Comparison of ENCODE assay signal across 11 cellular contexts in the genomic region with DNA sequence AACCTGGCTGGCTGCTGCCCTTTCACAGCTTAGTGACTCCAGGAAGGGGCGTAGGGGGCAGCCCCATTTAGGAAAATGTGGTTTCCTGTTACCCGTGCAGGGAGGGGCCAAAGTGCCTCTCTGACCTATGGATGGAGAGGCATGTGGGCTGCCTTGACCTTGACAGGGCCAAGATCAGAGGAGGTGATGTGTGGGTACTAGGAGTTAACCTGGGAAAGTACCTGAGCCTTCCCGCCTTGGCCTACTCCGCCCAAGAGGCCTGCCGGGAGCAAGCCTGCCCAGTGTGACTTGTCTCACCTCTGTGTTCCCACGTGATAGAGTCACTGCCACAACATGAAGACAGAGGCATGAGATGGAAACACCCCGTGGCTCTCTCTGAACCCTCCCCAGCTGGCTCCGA. TPM values are rescaled to one million over a fixed set of nuclear protein-coding genes. Genes with fewer than 3 reads are reported as not detected.
DNase-seq lines count a peak whose midpoint lies in the region; ATAC-seq, FAIRE-seq and TF ChIP-seq lines count a peak whose summit lies in the region.
"Had no signal": no experiment of that assay in that cellular context is flagged by ENCODE, and none has a peak within 500 bp of the region (broad histone marks: within the 10 kb centered on the region; RNA-seq: fewer than 3 reads in every experiment).

No MANE protein-coding gene starts in this region.

- intact Hi-C loops in naive thymus-derived CD4-positive, alpha-beta T cell (cut with micrococcal nuclease), result no loop called here
- intact Hi-C loops in prostate gland (cut with DNase I), result loop anchor here (5.0 kb wide), 1 partner anchor 76 kb away; no protein-coding TSS in a partner anchor

- POLR2A ChIA-PET in naive thymus-derived CD4-positive, alpha-beta T cell (lab: Charles Lee), result no interaction called here

- TF ChIP-seq POLR2A in GM12892 (IDR thresholded peaks at IDR 0.05; ENCODE audit: low read depth, low read length), result no peak
- no peak for TF ChIP-seq POLR2A in prostate gland (IDR thresholded peaks at IDR 0.05)

- TF ChIP-seq CTCF in GM13977 (IDR thresholded peaks at IDR 0.05; ENCODE audit: extremely low read depth, insufficient read depth, missing control alignments), result no peak
- TF ChIP-seq CTCF in prostate gland (IDR thresholded peaks at IDR 0.05), result no peak

- H3K27me3 ChIP-seq in naive thymus-derived CD4-positive, alpha-beta T cell (ENCODE audit: control insufficient read depth in 2 of 2, insufficient read depth in 2 of 2, low read length in 2 of 2), result no peaks in the 10 kb centered on the region
- peaks cover 12% of the 10 kb centered on the region for H3K27me3 ChIP-seq in prostate gland (replicated peaks; ENCODE audit: insufficient read depth)

- no peak overlapping the region for H3K27ac ChIP-seq in naive thymus-derived CD4-positive, alpha-beta T cell (ENCODE audit: low read depth, low read length)
- H3K27ac ChIP-seq in prostate gland, result no peak overlapping the region

- 76% methylated on average over 8 of the region's 8 CpGs for WGBS in prostate gland

- H3K9me3 ChIP-seq in naive thymus-derived CD4-positive, alpha-beta T cell (ENCODE audit: control insufficient read depth in 2 of 3, low read length in 3 of 3), result no peaks in the 10 kb centered on the region
- H3K9me3 ChIP-seq in prostate gland, result no peaks in the 10 kb centered on the region

- H3K9me3 Mint-ChIP-seq in T-helper 1 cell treated with Interleukin-12 subunit alpha and Interleukin-12 subunit beta and Interleukin-4 antibody, amounts not matched to agents 30 μg/mL and 1 μg/mL, for 36 hours, result no peaks in the 10 kb centered on the region
- no peaks in the 10 kb centered on the region for H3K9me3 Mint-ChIP-seq in activated T-cell treated with anti-CD3 and anti-CD28 coated beads, Interleukin-2, amount 50 U/mL, for 72 hours
- peaks cover 0 to 2% (median 0%) of the 10 kb centered on the region in 11 donors for H3K9me3 Mint-ChIP-seq in naive thymus-derived CD4-positive, alpha-beta T cell
- H3K9me3 Mint-ChIP-seq: T-cell had no signal

- no peak for FAIRE-seq in GM12892 (lab: Jason Lieb, UNC)

- peak overlapping the region; percentile 63 for H3K27ac Mint-ChIP-seq in T-helper 1 cell treated with Interleukin-12 subunit alpha and Interleukin-12 subunit beta and Interleukin-4 antibody, amounts not matched to agents 30 μg/mL and 1 μg/mL, for 36 hours
- no peak overlapping the region for H3K27ac Mint-ChIP-seq in activated T-cell treated with anti-CD3 and anti-CD28 coated beads, Interleukin-2, amount 50 U/mL, for 72 hours
- H3K27ac Mint-ChIP-seq in naive thymus-derived CD4-positive, alpha-beta T cell, result peak overlapping the region in 1 of 9 donors; percentile 60
- H3K27ac Mint-ChIP-seq: T-cell had no signal

- no peak overlapping the region for H3K4me3 Mint-ChIP-seq in T-helper 1 cell treated with Interleukin-12 subunit alpha and Interleukin-12 subunit beta and Interleukin-4 antibody, amounts not matched to agents 30 μg/mL and 1 μg/mL, for 36 hours
- peak overlapping the region in 1 of 2 donors; percentile 50 for H3K4me3 Mint-ChIP-seq in activated T-cell treated with anti-CD3 and anti-CD28 coated beads, Interleukin-2, amount 50 U/mL, for 72 hours
- no peak overlapping the region for H3K4me3 Mint-ChIP-seq in naive thymus-derived CD4-positive, alpha-beta T cell
- H3K4me3 Mint-ChIP-seq: T-cell had no signal

- in situ Hi-C loops in GM13977 (cut with MboI; ENCODE audit: low pct_unique_long_range_greater_than_20kb, low sequenced_read_pairs, unreplicated experiment), result no loop called here

- H3K4me1 Mint-ChIP-seq in T-helper 1 cell treated with Interleukin-12 subunit alpha and Interleukin-12 subunit beta and Interleukin-4 antibody, amounts not matched to agents 30 μg/mL and 1 μg/mL, for 36 hours (ENCODE audit: low read depth), result peaks cover 25% of the 10 kb centered on the region
- H3K4me1 Mint-ChIP-seq in activated T-cell treated with anti-CD3 and anti-CD28 coated beads, Interleukin-2, amount 50 U/mL, for 72 hours (ENCODE audit: low read depth), result peaks cover 32% of the 10 kb centered on the region
- H3K4me1 Mint-ChIP-seq in naive thymus-derived CD4-positive, alpha-beta T cell, result peaks cover 9 to 24% (median 15%) of the 10 kb centered on the region in 7 donors

- DNase-seq in T-helper 1 cell (no peak), GM13977 (ENCODE audit: low spot score) (peak; percentile 77), left lobe of liver (ENCODE audit: low spot score) (no peak), GM12892 (ENCODE audit: insufficient read length) (no peak), prostate gland (ENCODE audit: low spot score) (no peak)
- DNase-seq in activated T-cell treated with anti-CD3 and anti-CD28 coated beads, Interleukin-2, amount 50 U/mL, for 72 hours, result peak; percentile 26 to 27
- peak in 1 of 9 donors; percentile 54 for DNase-seq in naive thymus-derived CD4-positive, alpha-beta T cell
- DNase-seq: NCI-H1694 had no signal

- H3K36me3 ChIP-seq in naive thymus-derived CD4-positive, alpha-beta T cell (ENCODE audit: control insufficient read depth in 2 of 3, insufficient read depth in 3 of 3, low read length in 3 of 3), result no peaks in the 10 kb centered on the region
- no peaks in the 10 kb centered on the region for H3K36me3 ChIP-seq in prostate gland

- H3K4me3 ChIP-seq in naive thymus-derived CD4-positive, alpha-beta T cell (ENCODE audit: low read length), result no peak overlapping the region
- H3K4me3 ChIP-seq in prostate gland, result no peak overlapping the region
- H3K4me3 ChIP-seq: lung had no signal

- no peaks in the 10 kb centered on the region for H3K4me1 ChIP-seq in naive thymus-derived CD4-positive, alpha-beta T cell (ENCODE audit: control insufficient read depth in 2 of 2, insufficient read depth in 2 of 2, low read length in 2 of 2)
- peaks cover 11% of the 10 kb centered on the region for H3K4me1 ChIP-seq in prostate gland (replicated peaks)

- no peaks in the 10 kb centered on the region for H3K36me3 Mint-ChIP-seq in T-helper 1 cell treated with Interleukin-12 subunit alpha and Interleukin-12 subunit beta and Interleukin-4 antibody, amounts not matched to agents 30 μg/mL and 1 μg/mL, for 36 hours (ENCODE audit: low read depth)
- H3K36me3 Mint-ChIP-seq in activated T-cell treated with anti-CD3 and anti-CD28 coated beads, Interleukin-2, amount 50 U/mL, for 72 hours (ENCODE audit: insufficient read depth in 2 of 2), result no peaks in the 10 kb centered on the region
- peaks cover 0 to 4% (median 0%) of the 10 kb centered on the region in 5 donors for H3K36me3 Mint-ChIP-seq in naive thymus-derived CD4-positive, alpha-beta T cell
- H3K36me3 Mint-ChIP-seq: T-cell had no signal

- CTCF ChIA-PET in naive thymus-derived CD4-positive, alpha-beta T cell (lab: Charles Lee), result no interaction called here

- ATAC-seq in activated T-cell treated with anti-CD3 and anti-CD28 coated beads, Interleukin-2, amount 50 U/mL, for 72 hours (replicated peaks in 1 of 2), result peak; percentile 56 to 75
- ATAC-seq in naive thymus-derived CD4-positive, alpha-beta T cell, result peak; percentile 13
- ATAC-seq in left lobe of liver, result no peak
- ATAC-seq: T-cell had no signal

- H3K27me3 Mint-ChIP-seq in T-helper 1 cell treated with Interleukin-12 subunit alpha and Interleukin-12 subunit beta and Interleukin-4 antibody, amounts not matched to agents 30 μg/mL and 1 μg/mL, for 36 hours (ENCODE audit: low read depth), result no peaks in the 10 kb centered on the region
- H3K27me3 Mint-ChIP-seq in activated T-cell treated with anti-CD3 and anti-CD28 coated beads, Interleukin-2, amount 50 U/mL, for 72 hours (ENCODE audit: low read depth), result no peaks in the 10 kb centered on the region
- no peaks in the 10 kb centered on the region for H3K27me3 Mint-ChIP-seq in naive thymus-derived CD4-positive, alpha-beta T cell
- H3K27me3 Mint-ChIP-seq: T-cell had no signal

RNA-seq across cellular contexts. Expression of gene GRAMD4, which starts 33.4 kb away (rescaled TPM):
- total RNA-seq in activated T-cell treated with anti-CD3 and anti-CD28 coated beads, Interleukin-2, amount 50 U/mL, for 72 hours, result 10 to 100 TPM; 42.8 to 53.5 TPM
- total RNA-seq in naive thymus-derived CD4-positive, alpha-beta T cell, result 10 to 100 TPM; 13.9 to 48.5 (median 15.6) TPM
- polyA plus RNA-seq in naive thymus-derived CD4-positive, alpha-beta T cell, result 1 to 10 TPM; 2.1 to 2.8 TPM
- total RNA-seq in left lobe of liver (42.5 TPM), prostate gland (10 to 100 TPM; 12.1 to 20.2 TPM)
- 5.5 TPM for polyA plus RNA-seq in GM12892 (2012; ENCODE audit: missing spikeins)

Comparison
In these comparisons a context has a peak if more than half of its experiments do, and no peak if none do; other contexts are left out.
1. DNase-seq: peak in GM13977 (single experiment) and activated T-cell treated with anti-CD3 and anti-CD28 coated beads, Interleukin-2, amount 50 U/mL, for 72 hours (2 of 2); none in T-helper 1 cell (0 of 5), left lobe of liver (single experiment), GM12892 (single experiment) and prostate gland (single experiment).